Comparison of ENCODE assay signal across 17 cellular contexts in the genomic region with DNA sequence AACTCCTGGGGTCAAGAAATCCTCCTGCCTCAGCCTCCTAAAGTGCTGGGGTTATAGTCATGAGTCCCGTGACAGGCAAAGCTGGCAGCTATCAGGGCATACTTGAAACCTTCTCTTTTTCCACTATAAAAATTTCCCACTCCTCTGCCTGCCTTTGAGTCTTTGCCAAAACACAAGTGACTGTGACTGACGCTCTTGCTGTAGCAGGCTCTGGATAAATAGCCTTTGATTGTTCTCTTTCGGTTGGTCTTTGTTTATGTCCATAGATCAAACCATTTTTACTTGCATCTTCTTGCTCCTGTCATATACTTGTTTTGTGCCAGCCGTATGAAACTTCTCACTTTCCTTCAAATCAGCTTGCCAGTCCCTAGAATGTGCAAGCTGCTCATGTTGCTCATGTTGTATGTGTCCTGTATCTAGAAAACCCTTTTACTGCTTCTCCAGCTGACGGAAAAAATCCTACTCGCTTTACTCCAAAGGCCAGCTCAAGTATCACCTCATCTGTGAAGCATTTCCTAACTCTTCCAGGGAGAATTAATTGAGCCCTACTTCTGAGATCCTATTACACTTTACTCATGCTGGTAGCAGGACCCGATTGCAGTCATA.
DNase-seq lines count a peak whose midpoint lies in the region; ATAC-seq and TF ChIP-seq lines count a peak whose summit lies in the region.
"Had no signal": no experiment of that assay in that cellular context is flagged by ENCODE, and none has a peak within 500 bp of the region (broad histone marks: within the 10 kb centered on the region; RNA-seq: fewer than 3 reads in every experiment).

No MANE protein-coding gene starts in this region.

- peaks cover 18% of the 10 kb centered on the region for H3K4me1 Mint-ChIP-seq in stimulated activated memory B cell treated with anti-CD40 and anti-IgM and Interleukin-4, amounts not matched to agents 10 μg/mL and 1 μg/mL and 100 μg/mL, for 72 hours

- H3K9me3 Mint-ChIP-seq in stimulated activated memory B cell treated with anti-CD40 and anti-IgM and Interleukin-4, amounts not matched to agents 10 μg/mL and 1 μg/mL and 100 μg/mL, for 72 hours = no peaks in the 10 kb centered on the region
- H3K9me3 Mint-ChIP-seq: activated B cell treated with CpG ODN at 0.5 μM for 24 hours; dendritic cell treated with granulocyte-macrophage colony-stimulating factor and Interleukin-4, amounts not matched to agents 40 ng/mL and 50 ng/mL, for 4 days; natural killer cell treated with Interleukin-12 subunit alpha and Interleukin-12 subunit beta and Interleukin-15 and Interleukin-18, amount 100 ng/mL, for 72 hours had no signal

- peak overlapping the region; percentile 34 for H3K27ac Mint-ChIP-seq in stimulated activated memory B cell treated with anti-CD40 and anti-IgM and Interleukin-4, amounts not matched to agents 10 μg/mL and 1 μg/mL and 100 μg/mL, for 72 hours
- H3K27ac Mint-ChIP-seq: activated B cell treated with CpG ODN at 0.5 μM for 24 hours; dendritic cell treated with granulocyte-macrophage colony-stimulating factor and Interleukin-4, amounts not matched to agents 40 ng/mL and 50 ng/mL, for 4 days had no signal

- no peak overlapping the region for H3K4me3 Mint-ChIP-seq in stimulated activated memory B cell treated with anti-CD40 and anti-IgM and Interleukin-4, amounts not matched to agents 10 μg/mL and 1 μg/mL and 100 μg/mL, for 72 hours
- H3K4me3 Mint-ChIP-seq: activated B cell treated with CpG ODN at 0.5 μM for 24 hours; dendritic cell treated with granulocyte-macrophage colony-stimulating factor and Interleukin-4, amounts not matched to agents 40 ng/mL and 50 ng/mL, for 4 days; natural killer cell treated with Interleukin-12 subunit alpha and Interleukin-12 subunit beta and Interleukin-15 and Interleukin-18, amount 100 ng/mL, for 72 hours had no signal

- H3K36me3 Mint-ChIP-seq in stimulated activated memory B cell treated with anti-CD40 and anti-IgM and Interleukin-4, amounts not matched to agents 10 μg/mL and 1 μg/mL and 100 μg/mL, for 72 hours = no peaks in the 10 kb centered on the region
- H3K36me3 Mint-ChIP-seq: natural killer cell treated with Interleukin-12 subunit alpha and Interleukin-12 subunit beta and Interleukin-15 and Interleukin-18, amount 100 ng/mL, for 72 hours had no signal

- no peak overlapping the region for H3K4me3 ChIP-seq in fibroblast of villous mesenchyme (ENCODE audit: low read depth, low read length)
- H3K4me3 ChIP-seq: adrenal gland, skin epidermis, tibial nerve had no signal

- ATAC-seq in stimulated activated memory B cell treated with anti-CD40 and anti-IgM and Interleukin-4, amounts not matched to agents 10 μg/mL and 1 μg/mL and 100 μg/mL, for 72 hours = no peak
- no peak for ATAC-seq in GM19351 (IDR thresholded peaks at IDR 0.05; ENCODE audit: unreplicated experiment)
- no peak for ATAC-seq in HG03460 (IDR thresholded peaks at IDR 0.05; ENCODE audit: unreplicated experiment)
- ATAC-seq: HepG2; natural killer cell treated with Interleukin-12 subunit alpha and Interleukin-12 subunit beta and Interleukin-15 and Interleukin-18, amount 100 ng/mL, for 72 hours had no signal

- no peak for TF ChIP-seq CTCF in fibroblast of villous mesenchyme (IDR thresholded peaks at IDR 0.05; ENCODE audit: insufficient read depth, low read depth, low read length)

- H3K27me3 Mint-ChIP-seq in stimulated activated memory B cell treated with anti-CD40 and anti-IgM and Interleukin-4, amounts not matched to agents 10 μg/mL and 1 μg/mL and 100 μg/mL, for 72 hours = no peaks in the 10 kb centered on the region
- H3K27me3 Mint-ChIP-seq: activated B cell treated with CpG ODN at 0.5 μM for 24 hours; natural killer cell treated with Interleukin-12 subunit alpha and Interleukin-12 subunit beta and Interleukin-15 and Interleukin-18, amount 100 ng/mL, for 72 hours had no signal

- DNase-seq in NCI-H1092 treated with DMSO at 0.1 percent for 48 hours (lab: John Stamatoyannopoulos, UW) = peak; percentile 3
- DNase-seq in NCI-H1092 (lab: John Stamatoyannopoulos, UW) = no peak
- peak; percentile 93 for DNase-seq in NCI-H2171 treated with DMSO at 0.1 percent for 48 hours (lab: John Stamatoyannopoulos, UW)
- DNase-seq in fibroblast of villous mesenchyme (ENCODE audit: low read depth) = peak; percentile 44
- no peak for DNase-seq in NCI-H345 (lab: John Stamatoyannopoulos, UW)
- DNase-seq: activated B cell treated with CpG ODN at 0.5 μM for 24 hours; activated CD8-positive, alpha-beta memory T cell treated with anti-CD3 and anti-CD28 coated beads, Interleukin-2, amount 50 U/mL, for 48 hours; adrenal gland; NCI-H146 had no signal

Comparison
In these comparisons a context has a peak if more than half of its experiments do, and no peak if none do; other contexts are left out.
1. DNase-seq: peak in NCI-H1092 treated with DMSO at 0.1 percent for 48 hours (single experiment), NCI-H2171 treated with DMSO at 0.1 percent for 48 hours (single experiment) and fibroblast of villous mesenchyme (single experiment); none in NCI-H1092 (single experiment) and NCI-H345 (single experiment).